Comparison of ENCODE assay signal across 32 cellular contexts in the genomic region with DNA sequence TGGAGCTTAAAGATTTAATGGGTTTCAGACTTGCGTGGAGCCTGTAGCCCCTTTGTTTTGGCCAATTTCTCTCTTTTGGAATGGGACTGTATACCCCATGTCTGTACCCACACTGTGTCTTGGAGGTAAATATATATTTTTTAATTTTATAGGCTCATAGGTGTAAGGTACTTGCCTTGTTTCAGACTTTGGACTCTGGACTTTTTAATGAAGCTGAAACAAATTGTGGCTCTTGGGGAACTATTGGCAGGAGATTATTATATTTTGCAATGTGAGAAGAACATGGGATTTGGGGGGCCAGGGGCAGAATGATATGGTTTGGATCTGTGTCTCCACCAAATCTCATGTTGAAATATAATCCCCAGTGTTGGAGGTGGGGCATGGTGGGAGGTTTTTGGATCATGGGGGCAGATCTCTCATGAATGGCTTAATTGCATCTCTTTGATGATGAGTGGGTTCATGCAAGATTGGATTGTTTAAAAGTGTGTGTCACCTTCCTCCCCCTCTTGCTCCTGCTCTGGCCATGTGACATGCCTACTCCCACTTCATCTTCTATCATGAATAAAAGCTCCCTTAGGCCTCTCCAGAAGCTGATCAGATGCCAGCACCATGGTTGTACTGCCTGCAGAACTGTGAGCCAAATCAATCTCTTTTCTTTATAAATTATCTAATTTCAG.
"Had no signal": no experiment of that assay in that cellular context is flagged by ENCODE, and none has a peak within 500 bp of the region (broad histone marks: within the 10 kb centered on the region; RNA-seq: fewer than 3 reads in every experiment).

No MANE protein-coding gene starts in this region.

- H3K9me3 ChIP-seq: ascending aorta had no signal

- H3K27me3 Mint-ChIP-seq: activated B cell treated with CpG ODN at 0.5 μM for 24 hours; activated CD4-positive, alpha-beta memory T cell treated with anti-CD3 and anti-CD28 coated beads for 36 hours; activated CD8-positive, alpha-beta T cell treated with anti-CD3 and anti-CD28 coated beads for 36 hours; activated naive CD4-positive, alpha-beta T cell treated with anti-CD3 and anti-CD28 coated beads, Interleukin-2, amount 10 ng/mL, durations not matched to agents 7 days and 5 days; activated T-cell treated with anti-CD3 and anti-CD28 coated beads, Interleukin-2, amount 50 U/mL, for 24 hours had no signal

- H3K36me3 ChIP-seq: ascending aorta, cardiac muscle cell had no signal

- H3K4me1 Mint-ChIP-seq: activated B cell treated with CpG ODN at 0.5 μM for 24 hours; activated naive CD4-positive, alpha-beta T cell treated with anti-CD3 and anti-CD28 coated beads, Interleukin-2, amount 10 ng/mL, durations not matched to agents 7 days and 5 days; activated naive CD4-positive, alpha-beta T cell treated with anti-CD3 and anti-CD28 coated beads, Interleukin-2, amount 50 U/mL, for 24 hours; activated naive CD8-positive, alpha-beta T cell treated with anti-CD3 and anti-CD28 coated beads, Interleukin-2, amount 10 ng/mL, durations not matched to agents 7 days and 5 days; brain; central memory CD8-positive, alpha-beta T cell had no signal

- H3K4me1 ChIP-seq: ascending aorta had no signal

- H3K4me3 Mint-ChIP-seq: activated B cell treated with CpG ODN at 0.5 μM for 24 hours; activated CD4-positive, alpha-beta memory T cell treated with anti-CD3 and anti-CD28 coated beads for 36 hours; activated CD8-positive, alpha-beta T cell treated with anti-CD3 and anti-CD28 coated beads for 36 hours; activated naive CD4-positive, alpha-beta T cell treated with anti-CD3 and anti-CD28 coated beads, Interleukin-2, amount 10 ng/mL, durations not matched to agents 7 days and 5 days; activated naive CD4-positive, alpha-beta T cell treated with anti-CD3 and anti-CD28 coated beads, Interleukin-2, amount 50 U/mL, for 24 hours; activated naive CD8-positive, alpha-beta T cell; activated naive CD8-positive, alpha-beta T cell treated with anti-CD3 and anti-CD28 coated beads, Interleukin-2, amount 10 ng/mL, durations not matched to agents 7 days and 5 days; activated naive CD8-positive, alpha-beta T cell treated with anti-CD3 and anti-CD28 coated beads, Interleukin-2, amount 50 U/mL, for 24 hours; activated T-cell treated with anti-CD3 and anti-CD28 coated beads, Interleukin-2, amount 50 U/mL, for 24 hours; brain; central memory CD8-positive, alpha-beta T cell; T-helper 1 cell treated with Interleukin-12 subunit alpha and Interleukin-12 subunit beta and Interleukin-4 antibody, amounts not matched to agents 30 μg/mL and 1 μg/mL, for 36 hours; T-helper 2 cell treated with Interferon-gamma antibody and Interleukin-4, amounts not matched to agents 5 μg/mL and 100 μg/mL, for 36 hours had no signal

- H3K27ac Mint-ChIP-seq: activated B cell treated with CpG ODN at 0.5 μM for 24 hours; activated CD4-positive, alpha-beta memory T cell treated with anti-CD3 and anti-CD28 coated beads for 36 hours; activated CD8-positive, alpha-beta T cell treated with anti-CD3 and anti-CD28 coated beads for 36 hours; activated naive CD4-positive, alpha-beta T cell treated with anti-CD3 and anti-CD28 coated beads, Interleukin-2, amount 10 ng/mL, durations not matched to agents 7 days and 5 days; activated naive CD4-positive, alpha-beta T cell treated with anti-CD3 and anti-CD28 coated beads, Interleukin-2, amount 50 U/mL, for 24 hours; activated naive CD8-positive, alpha-beta T cell; activated naive CD8-positive, alpha-beta T cell treated with anti-CD3 and anti-CD28 coated beads, Interleukin-2, amount 10 ng/mL, durations not matched to agents 7 days and 5 days; activated naive CD8-positive, alpha-beta T cell treated with anti-CD3 and anti-CD28 coated beads, Interleukin-2, amount 50 U/mL, for 24 hours; activated T-cell treated with anti-CD3 and anti-CD28 coated beads, Interleukin-2, amount 50 U/mL, for 24 hours; activated T-helper 2 cell treated with anti-CD3 and anti-CD28 coated beads, Interferon-gamma antibody, Interleukin-2, Interleukin-4, amounts not matched to agents 10 μg/mL and 5 μg/mL and 100 μg/mL, durations not matched to agents 14 hours and 24 hours and 36 hours; brain; T-helper 1 cell treated with Interleukin-12 subunit alpha and Interleukin-12 subunit beta and Interleukin-4 antibody, amounts not matched to agents 30 μg/mL and 1 μg/mL, for 36 hours; T-helper 2 cell treated with Interferon-gamma antibody and Interleukin-4, amounts not matched to agents 5 μg/mL and 100 μg/mL, for 36 hours had no signal

- H3K36me3 Mint-ChIP-seq: activated CD4-positive, alpha-beta memory T cell treated with anti-CD3 and anti-CD28 coated beads for 36 hours; activated naive CD4-positive, alpha-beta T cell treated with anti-CD3 and anti-CD28 coated beads, Interleukin-2, amount 10 ng/mL, durations not matched to agents 7 days and 5 days; activated naive CD4-positive, alpha-beta T cell treated with anti-CD3 and anti-CD28 coated beads, Interleukin-2, amount 50 U/mL, for 24 hours; activated naive CD8-positive, alpha-beta T cell; activated naive CD8-positive, alpha-beta T cell treated with anti-CD3 and anti-CD28 coated beads, Interleukin-2, amount 10 ng/mL, durations not matched to agents 7 days and 5 days; brain had no signal

- H3K4me3 ChIP-seq: ascending aorta, cardiac muscle cell had no signal

- H3K27ac ChIP-seq: ascending aorta, cardiac muscle cell, VCaP had no signal

- DNase-seq: activated B cell treated with CpG ODN at 0.5 μM for 24 hours; activated CD4-positive, alpha-beta memory T cell treated with anti-CD3 and anti-CD28 coated beads for 36 hours; activated CD4-positive, alpha-beta T cell treated with anti-CD3 and anti-CD28 coated beads for 4 hours; activated CD4-positive, alpha-beta T cell treated with anti-CD3 and anti-CD28 coated beads, Interleukin-2, amount 50 U/mL, for 1 hour; activated CD4-positive, alpha-beta T cell treated with anti-CD3 and anti-CD28 coated beads, Interleukin-2, amount 50 U/mL, for 4 hours; activated CD4-positive, CD25-positive, alpha-beta regulatory T cell treated with anti-CD3 and anti-CD28 coated beads, Interleukin-2, amount 50 U/mL, for 72 hours; activated CD8-positive, alpha-beta memory T cell treated with anti-CD3 and anti-CD28 coated beads, Interleukin-2, amount 50 U/mL, for 48 hours; activated CD8-positive, alpha-beta T cell treated with anti-CD3 and anti-CD28 coated beads for 36 hours; activated effector memory CD4-positive, alpha-beta T cell treated with Interleukin-2 at 50 U/mL for 16 hours; activated gamma-delta T cell; activated naive CD4-positive, alpha-beta T cell treated with anti-CD3 and anti-CD28 coated beads, Interleukin-2, amount 10 ng/mL, durations not matched to agents 7 days and 5 days; activated naive CD4-positive, alpha-beta T cell treated with Interleukin-2 at 50 U/mL for 16 hours; activated naive CD8-positive, alpha-beta T cell treated with anti-CD3 and anti-CD28 coated beads, Interleukin-2, amount 10 ng/mL, durations not matched to agents 7 days and 5 days; activated naive CD8-positive, alpha-beta T cell treated with anti-CD3 and anti-CD28 coated beads, Interleukin-2, amount 50 U/mL, for 24 hours; activated T-cell treated with anti-CD3 and anti-CD28 coated beads, Interleukin-2, amount 50 U/mL, for 24 hours; activated T-cell treated with anti-CD3 and anti-CD28 coated beads, Interleukin-2, amount 50 U/mL, for 48 hours; amygdala; anterior cingulate cortex; cerebellar nuclear complex; T-helper 1 cell; T-helper 2 cell; T-helper 9 cell had no signal

- ATAC-seq: activated CD8-positive, alpha-beta T cell treated with anti-CD3 and anti-CD28 coated beads for 36 hours; activated naive CD8-positive, alpha-beta T cell treated with anti-CD3 and anti-CD28 coated beads, Interleukin-2, amount 50 U/mL, for 24 hours had no signal

- H3K27me3 ChIP-seq: ascending aorta, cardiac muscle cell had no signal

- H3K9me3 Mint-ChIP-seq: activated CD8-positive, alpha-beta T cell treated with anti-CD3 and anti-CD28 coated beads for 36 hours; activated naive CD4-positive, alpha-beta T cell treated with anti-CD3 and anti-CD28 coated beads, Interleukin-2, amount 50 U/mL, for 24 hours; activated naive CD8-positive, alpha-beta T cell treated with anti-CD3 and anti-CD28 coated beads, Interleukin-2, amount 10 ng/mL, durations not matched to agents 7 days and 5 days; activated T-helper 2 cell treated with anti-CD3 and anti-CD28 coated beads, Interferon-gamma antibody, Interleukin-2, Interleukin-4, amounts not matched to agents 10 μg/mL and 5 μg/mL and 100 μg/mL, durations not matched to agents 14 hours and 24 hours and 36 hours; central memory CD8-positive, alpha-beta T cell; T-helper 1 cell treated with Interleukin-12 subunit alpha and Interleukin-12 subunit beta and Interleukin-4 antibody, amounts not matched to agents 30 μg/mL and 1 μg/mL, for 36 hours had no signal
